ENCODE assay signal across 1 cellular context in the genomic region with DNA sequence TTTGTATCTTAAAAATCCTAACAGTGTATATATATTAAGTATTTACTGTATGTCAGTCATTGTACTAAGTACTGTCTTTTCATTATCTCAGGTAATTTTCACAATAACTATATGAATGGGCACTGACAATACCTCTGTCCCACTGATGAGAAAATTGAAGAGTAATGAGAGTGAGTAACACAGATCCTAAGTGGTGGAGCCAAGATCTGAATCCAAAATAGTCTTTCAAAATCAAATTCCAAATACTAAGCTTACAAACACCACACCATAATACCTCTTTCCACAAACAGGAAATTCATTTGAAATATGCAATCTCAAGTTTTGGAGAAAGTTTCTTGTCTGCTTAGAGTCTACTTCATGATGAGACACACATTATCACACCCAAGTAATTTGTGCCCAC.
TF ChIP-seq lines count a peak whose summit lies in the region.

No MANE protein-coding gene starts in this region.

TF ChIP-seq in GM12878, 131 proteins besides CTCF, POLR2A, EP300 and RAD21 (continued from another document):
- TF ChIP-seq, protein P1, sequence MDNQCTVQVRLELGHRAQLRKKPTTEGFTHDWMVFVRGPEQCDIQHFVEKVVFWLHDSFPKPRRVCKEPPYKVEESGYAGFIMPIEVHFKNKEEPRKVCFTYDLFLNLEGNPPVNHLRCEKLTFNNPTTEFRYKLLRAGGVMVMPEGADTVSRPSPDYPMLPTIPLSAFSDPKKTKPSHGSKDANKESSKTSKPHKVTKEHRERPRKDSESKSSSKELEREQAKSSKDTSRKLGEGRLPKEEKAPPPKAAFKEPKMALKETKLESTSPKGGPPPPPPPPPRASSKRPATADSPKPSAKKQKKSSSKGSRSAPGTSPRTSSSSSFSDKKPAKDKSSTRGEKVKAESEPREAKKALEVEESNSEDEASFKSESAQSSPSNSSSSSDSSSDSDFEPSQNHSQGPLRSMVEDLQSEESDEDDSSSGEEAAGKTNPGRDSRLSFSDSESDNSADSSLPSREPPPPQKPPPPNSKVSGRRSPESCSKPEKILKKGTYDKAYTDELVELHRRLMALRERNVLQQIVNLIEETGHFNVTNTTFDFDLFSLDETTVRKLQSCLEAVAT (IDR thresholded peaks at IDR 0.05) = no peak
